Comparison of ENCODE assay signal across 8 cellular contexts in the genomic region with DNA sequence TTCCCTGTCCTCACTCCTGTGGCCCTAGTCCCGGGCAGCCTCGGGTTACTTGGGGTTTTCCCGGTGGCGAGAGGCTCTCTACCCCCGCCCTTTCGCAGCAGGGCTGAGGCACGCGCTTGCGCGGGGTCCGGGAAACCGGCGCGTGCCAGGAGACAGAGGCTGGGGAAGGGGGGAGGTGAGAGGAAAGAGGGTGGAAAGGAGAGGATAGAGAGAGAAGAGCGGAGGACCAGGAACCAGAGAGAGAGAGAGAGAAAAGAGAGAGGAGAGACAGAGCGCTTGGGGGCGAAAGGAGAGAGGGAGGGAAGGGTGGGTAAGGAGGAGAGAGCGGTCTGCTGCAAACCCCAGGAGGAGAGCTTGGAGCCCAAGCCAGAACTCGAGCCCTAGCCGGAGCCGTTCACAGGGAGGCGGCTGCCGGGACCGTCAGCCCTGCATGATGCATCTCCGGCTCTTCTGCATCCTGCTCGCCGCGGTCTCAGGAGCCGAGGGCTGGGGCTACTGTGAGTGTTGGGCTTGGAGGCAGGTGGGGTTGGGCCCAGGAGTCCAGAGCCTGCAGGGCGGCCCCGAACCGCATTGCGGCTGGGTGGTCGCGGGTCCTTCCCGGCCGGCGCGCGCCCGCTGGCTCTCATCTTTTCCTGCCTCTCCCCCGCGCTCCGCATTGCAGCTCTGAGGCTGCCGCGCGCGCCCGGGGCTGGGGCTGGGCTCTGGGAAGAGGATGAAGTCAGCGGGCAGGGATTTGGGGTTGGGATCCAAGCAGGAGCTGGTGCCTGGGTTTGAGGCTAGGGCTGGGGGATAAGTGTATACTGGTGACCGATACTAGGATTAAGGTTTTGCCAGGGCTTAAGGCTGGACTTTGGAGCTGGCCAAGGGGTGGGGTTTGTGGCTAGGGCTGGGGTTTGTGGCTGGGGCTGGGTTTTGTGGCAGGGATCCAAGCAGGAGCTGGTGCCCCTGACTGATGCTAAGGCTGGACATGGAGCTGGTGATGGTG. TPM values are rescaled to one million over a fixed set of nuclear protein-coding genes. Genes with fewer than 3 reads are reported as not detected.
DNase-seq lines count a peak whose midpoint lies in the region; ATAC-seq and TF ChIP-seq lines count a peak whose summit lies in the region.

A gene (plus strand): TSS at position 132 of the 985 bp plus-strand sequence. CDS start 299 bp downstream, at position 431.

- H3K4me3 ChIP-seq in HUES6 (ENCODE audit: low read depth, low read length) (peak within 1 kb of the TSS; percentile 80), dorsolateral prefrontal cortex (peak within 1 kb of the TSS; percentile 43 to 82 (median 67)), right lobe of liver (peak within 1 kb of the TSS; percentile 18 to 32 (median 23)), suprapubic skin (peak within 1 kb of the TSS; percentile 49)

- peak; percentile 79 for DNase-seq in DMS79 treated with DMSO at 0.1 percent for 48 hours (lab: John Stamatoyannopoulos, UW)
- DNase-seq in dorsolateral prefrontal cortex, result peak in 7 of 10 donors; percentile 63 to 82 (median 74)
- DNase-seq in right lobe of liver, result peak in 1 of 3 donors; percentile 61
- no peak for DNase-seq in suprapubic skin (ENCODE audit: low spot score in 2 of 2)

- intact Hi-C loops in dorsolateral prefrontal cortex (cut with DNase I), result loop anchor here in 1 of 2 donors (5.0 to 10.0 kb wide), 2 partner anchors 105 to 288 kb away; a partner anchor contains a TSS
- intact Hi-C loops in right lobe of liver (cut with DNase I), result loop anchor here (10.0 kb wide), 2 partner anchors 68 to 98 kb away; no protein-coding TSS in a partner anchor

- H3K9me3 ChIP-seq in HUES6 (ENCODE audit: control insufficient read depth, insufficient read depth, low read depth, low read length), result no peaks in the 10 kb centered on the region
- H3K9me3 ChIP-seq in right lobe of liver, result no peaks in the 10 kb centered on the region
- H3K9me3 ChIP-seq in suprapubic skin, result no peaks in the 10 kb centered on the region

- no peak for TF ChIP-seq EP300 in suprapubic skin (IDR thresholded peaks at IDR 0.05)

- TF ChIP-seq CTCF in dorsolateral prefrontal cortex (IDR thresholded peaks at IDR 0.05 in 54 of 56, conservative IDR thresholded peaks at IDR 0.05 in 2 of 56; ENCODE audit: low read depth in 1 of 56, partially characterized antibody in 56 of 56) (no peak), right lobe of liver (IDR thresholded peaks at IDR 0.05) (no peak), suprapubic skin (IDR thresholded peaks at IDR 0.05) (no peak)

- TF ChIP-seq POLR2A in right lobe of liver (IDR thresholded peaks at IDR 0.05) (no peak), suprapubic skin (IDR thresholded peaks at IDR 0.05) (no peak)

- H3K27me3 ChIP-seq in HUES6 (ENCODE audit: control insufficient read depth, insufficient read depth, low read length) (peaks cover 41% of the 10 kb centered on the region), dorsolateral prefrontal cortex (no peaks in the 10 kb centered on the region), right lobe of liver (peaks cover 0 to 5% of the 10 kb centered on the region in 2 donors), suprapubic skin (peaks cover 3% of the 10 kb centered on the region)

- H3K36me3 ChIP-seq in HUES6 (ENCODE audit: control insufficient read depth, insufficient read depth, low read length) (0 out of 2 replicates have a peak, but pooled peaks cover 7% of the 10 kb centered on the region), right lobe of liver (no peaks in the 10 kb centered on the region), suprapubic skin (peaks cover 8% of the 10 kb centered on the region)

- under 1% methylated on average over 25 of the region's 51 CpGs for WGBS in right lobe of liver (ENCODE audit: insufficient coverage, low coverage, low lambda C conversion rate, missing lambda C conversion rate)
- WGBS in suprapubic skin, result 1% methylated on average over 29 of the region's 51 CpGs

- H3K9ac ChIP-seq in HUES6 (ENCODE audit: low read length), result peak within 1 kb of the TSS; percentile 20

- ATAC-seq in SK-N-SH treated with all-trans-retinoic acid at 6 μM for 48 hours (peak; percentile 57), right lobe of liver (peak in 1 of 4 donors; percentile 11), HG03108 (IDR thresholded peaks at IDR 0.05; ENCODE audit: unreplicated experiment) (no peak), HG02870 (IDR thresholded peaks at IDR 0.05; ENCODE audit: unreplicated experiment) (no peak)

- H3K27ac ChIP-seq in HUES6 (ENCODE audit: low read depth, low read length) (no peak within 1 kb of the TSS), dorsolateral prefrontal cortex (peak within 1 kb of the TSS in 57 of 59 donors; percentile 59 to 97 (median 88)), right lobe of liver (peak within 1 kb of the TSS in 1 of 3 donors; percentile 29), suprapubic skin (peak within 1 kb of the TSS; percentile 31)

- H3K4me1 ChIP-seq in HUES6 (ENCODE audit: control insufficient read depth, insufficient read depth, low read length) (peaks cover 35% of the 10 kb centered on the region), right lobe of liver (peaks cover 0 to 35% (median 6%) of the 10 kb centered on the region in 4 donors), suprapubic skin (peaks cover 59% of the 10 kb centered on the region)

TF ChIP-seq in SK-N-SH treated with all-trans-retinoic acid at 6 μM for 48 hours, 23 proteins besides CTCF, POLR2A, EP300 and RAD21:
- TF ChIP-seq ZNF8 (CRISPR knock-in tag; IDR thresholded peaks at IDR 0.05) (no peak), ZNF70 (CRISPR knock-in tag; IDR thresholded peaks at IDR 0.05) (0 out of 2 replicates have a peak, but pooled peaks have one; percentile 62), BACH2 (CRISPR knock-in tag; IDR thresholded peaks at IDR 0.05; ENCODE audit: borderline replicate concordance) (no peak)
TF ChIP-seq in SK-N-SH treated with all-trans-retinoic acid at 6 μM for 48 hours: peak in this region for 1.

RNA-seq across cellular contexts. Expression of the gene that starts here (rescaled TPM):
- 100 to 1,000 TPM in 116 of 120 experiments, 10 to 100 TPM in 4; 58.4 to 222 (median 157) TPM for total RNA-seq in dorsolateral prefrontal cortex
- total RNA-seq in right lobe of liver, result 1 to 10 TPM in 1 of 6 experiments, under 1 TPM in 5; 0.42 to 1.8 (median 0.56) TPM
- 1 to 10 TPM in 3 of 4 donors, under 1 TPM in 1; 0.79 to 3.3 (median 1.2) TPM for total RNA-seq in suprapubic skin

Comparison
In these comparisons a context has a peak if more than half of its experiments do, and no peak if none do; other contexts are left out.
1. RNA of the gene that starts here (total RNA-seq): 58.4 to 222 TPM in dorsolateral prefrontal cortex; 0.79 to 3.3 TPM in suprapubic skin and 0.42 to 1.8 TPM in right lobe of liver; every median in the first group is over 10 times any median in the second.
2. DNase-seq: peak in DMS79 treated with DMSO at 0.1 percent for 48 hours (single experiment) and dorsolateral prefrontal cortex (7 of 10); none in suprapubic skin (0 of 2).
3. H3K4me3 ChIP-seq: peak in every context shown above with its lines; median percentile 80 in HUES6; 67 in dorsolateral prefrontal cortex; 49 in suprapubic skin; 23 in right lobe of liver.